28 cellular contexts compared by ENCODE assay signal in the genomic region with DNA sequence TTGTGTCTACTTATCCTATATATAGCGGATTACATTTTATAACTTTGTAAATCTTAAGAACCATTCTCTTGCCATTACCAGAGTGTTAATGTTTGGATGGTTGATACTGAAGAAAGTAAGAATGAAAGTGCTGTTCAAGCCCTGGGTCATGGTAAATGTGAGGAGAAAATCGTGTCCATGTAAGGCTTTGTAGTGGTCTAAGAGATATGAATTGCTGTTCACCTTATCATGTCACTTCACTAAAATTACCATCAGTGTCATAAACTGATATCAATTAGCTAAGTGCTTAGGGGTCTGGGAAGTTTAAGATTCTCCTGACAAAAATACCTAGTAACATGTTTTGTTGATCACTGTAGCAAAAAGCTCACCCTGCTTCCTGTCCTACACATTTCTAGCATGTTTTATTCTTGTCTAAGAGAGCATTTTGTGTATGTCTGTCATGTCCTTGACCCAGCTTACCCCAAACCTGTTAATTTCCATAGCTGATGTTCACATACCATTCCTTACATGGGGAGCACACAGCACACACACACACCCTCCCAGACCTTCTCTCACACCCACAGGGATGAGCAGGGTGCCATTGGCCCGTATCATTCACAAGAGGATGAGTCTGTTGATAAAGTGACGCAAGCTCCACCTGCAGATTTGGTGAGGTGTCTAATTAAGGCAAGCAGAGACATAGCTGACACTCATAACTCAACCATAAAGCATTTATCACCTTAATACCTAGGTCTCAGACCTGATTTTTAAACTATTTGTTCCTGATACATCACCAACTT.
"Had no signal": no experiment of that assay in that cellular context is flagged by ENCODE, and none has a peak within 500 bp of the region (broad histone marks: within the 10 kb centered on the region; RNA-seq: fewer than 3 reads in every experiment).

No MANE protein-coding gene starts in this region.

- H3K36me3 ChIP-seq: gastroesophageal sphincter, lower lobe of right lung, neural progenitor cell, upper lobe of right lung had no signal

- H3K27me3 ChIP-seq: gastroesophageal sphincter, neural progenitor cell, upper lobe of right lung had no signal

- H3K4me2 ChIP-seq: neural progenitor cell had no signal

- ATAC-seq: gastroesophageal sphincter; lower lobe of right lung; naive thymus-derived CD8-positive, alpha-beta T cell; sciatic nerve; stimulated activated memory B cell treated with anti-CD40 and anti-IgM and Interleukin-4, amounts not matched to agents 10 μg/mL and 1 μg/mL and 100 μg/mL, for 72 hours; stimulated activated naive CD8-positive, alpha-beta T cell treated with anti-CD3 and anti-CD28 coated beads, Interleukin-15, amount 100 ng/mL, for 72 hours; upper lobe of right lung had no signal

- H3K27ac ChIP-seq: epithelial cell of prostate, gastroesophageal sphincter, lower lobe of right lung, neural progenitor cell, upper lobe of right lung, VCaP had no signal

- H3K9ac ChIP-seq: neural progenitor cell had no signal

- H2AFZ ChIP-seq: neural progenitor cell had no signal

- DNase-seq: activated CD4-positive, alpha-beta T cell treated with anti-CD3 and anti-CD28 coated beads for 48 hours; activated CD4-positive, alpha-beta T cell treated with anti-CD3 and anti-CD28 coated beads, Interleukin-2, amount 50 U/mL, for 48 hours; activated CD8-positive, alpha-beta memory T cell treated with anti-CD3 and anti-CD28 coated beads, Interleukin-2, amount 50 U/mL, for 48 hours; activated gamma-delta T cell; activated naive CD4-positive, alpha-beta T cell treated with anti-CD3 and anti-CD28 coated beads, Interleukin-2, amount 50 U/mL, for 16 hours; activated T-cell treated with anti-CD3 and anti-CD28 coated beads, Interleukin-2, amount 50 U/mL, for 24 hours; amygdala; dermis blood vessel endothelial cell; effector CD4-positive, alpha-beta T cell; hippocampal formation; kidney; lower lobe of right lung; mesenchymal stem cell; naive thymus-derived CD8-positive, alpha-beta T cell; occipital lobe; small intestine; stimulated activated CD4-positive, alpha-beta T cell treated with anti-CD3 and anti-CD28 coated beads, Interleukin-1b, Interleukin-23, amount 100 ng/mL, for 48 hours; stimulated activated CD4-positive, alpha-beta T cell treated with anti-CD3 and anti-CD28 coated beads, Interleukin-4, amount 100 ng/mL, for 4 hours; stimulated activated CD8-positive, alpha-beta memory T cell treated with anti-CD3 and anti-CD28 coated beads, Interleukin-4, amount 100 ng/mL, for 48 hours; stimulated activated naive CD8-positive, alpha-beta T cell treated with anti-CD3 and anti-CD28 coated beads, Interleukin-15, amount 100 ng/mL, for 72 hours; substantia nigra; upper lobe of right lung had no signal

- H3K4me1 ChIP-seq: lower lobe of right lung, neural progenitor cell, upper lobe of right lung had no signal

- H3K4me3 ChIP-seq: gastroesophageal sphincter, lower lobe of right lung, neural progenitor cell, upper lobe of right lung had no signal
